In genomic region chr14:71361335-71361734, GRCh38 we compare ENCODE assay signal across 1 cellular context.
A peak's percentile ranks its signal among the peaks of the same experiment; 100 is the strongest.
TF ChIP-seq lines count a peak whose summit lies in the region.

No MANE protein-coding gene starts in this region.

TF ChIP-seq in K562, 482 proteins besides CTCF, POLR2A, EP300 and RAD21 (continued from another document and continues in another):
- TF ChIP-seq HNRNPLL (IDR thresholded peaks at IDR 0.05; ENCODE audit: low read depth, low read length, poor library complexity, severe bottlenecking) (no peak), RNF219 (CRISPR knock-in tag; IDR thresholded peaks at IDR 0.05) (no peak), CUX1 (CRISPR knock-in tag; IDR thresholded peaks at IDR 0.05) (no peak), ATF3 (IDR thresholded peaks at IDR 0.05) (peak; percentile 44; the same call in 1 of the 2 replicates), ATF3 (CRISPR knock-in tag; conservative IDR thresholded peaks at IDR 0.05) (no peak), ZBTB43 (CRISPR knock-in tag; IDR thresholded peaks at IDR 0.05) (no peak), BCL6 (CRISPR knock-in tag; IDR thresholded peaks at IDR 0.05) (no peak), STAT6 (CRISPR knock-in tag; IDR thresholded peaks at IDR 0.05) (no peak), CBFA2T3 (IDR thresholded peaks at IDR 0.05) (peak; percentile 85), CEBPG (CRISPR knock-in tag; IDR thresholded peaks at IDR 0.05) (no peak), CEBPG (tag; conservative IDR thresholded peaks at IDR 0.05 in 1 of 2, IDR thresholded peaks at IDR 0.05 in 1 of 2) (peak; percentile 50 to 65; a peak in 2 of 4 replicates), YBX1 (IDR thresholded peaks at IDR 0.05) (no peak), POLR2AphosphoS5 (IDR thresholded peaks at IDR 0.05; ENCODE audit: control insufficient read depth, insufficient read depth, low read depth, low read length) (peak; percentile 71; the same call in 1 of the 2 replicates), TRIM24 (IDR thresholded peaks at IDR 0.05) (peak; percentile 53 to 56; a peak in 2 of 4 replicates), SMAD1 (IDR thresholded peaks at IDR 0.05; ENCODE audit: low read depth, low read length, partially characterized antibody) (peak; percentile 79), ZMIZ1 (IDR thresholded peaks at IDR 0.05; ENCODE audit: low read depth in 2 of 2, low read length in 2 of 2) (peak in 1 of 2 experiments; percentile 50; a peak in 1 of 4 replicates), HDAC1 (IDR thresholded peaks at IDR 0.05) (no peak), PBX2 (CRISPR knock-in tag; IDR thresholded peaks at IDR 0.05; ENCODE audit: low read depth) (no peak), PBX2 (tag; conservative IDR thresholded peaks at IDR 0.05; ENCODE audit: low read depth) (no peak), ADNP (tag; IDR thresholded peaks at IDR 0.05) (no peak), XRCC3 (IDR thresholded peaks at IDR 0.05) (no peak), TOE1 (IDR thresholded peaks at IDR 0.05; ENCODE audit: borderline replicate concordance) (no peak), TOE1 (CRISPR knock-in tag; IDR thresholded peaks at IDR 0.05; ENCODE audit: borderline replicate concordance, low read depth) (no peak), CCNT2 (IDR thresholded peaks at IDR 0.05; ENCODE audit: borderline replicate concordance, extremely low read depth, insufficient read length, low read depth, low read length) (peak; percentile 44), ATF2 (CRISPR knock-in tag; IDR thresholded peaks at IDR 0.05) (no peak), ILF3 (IDR thresholded peaks at IDR 0.05; ENCODE audit: borderline replicate concordance) (no peak), HSF4 (CRISPR knock-in tag; IDR thresholded peaks at IDR 0.05; ENCODE audit: borderline replicate concordance) (no peak), ZBTB7A (IDR thresholded peaks at IDR 0.05; ENCODE audit: borderline replicate concordance, control insufficient read depth, low read depth, low read length) (no peak), MLLT1 (IDR thresholded peaks at IDR 0.05) (no peak), SMARCE1 (IDR thresholded peaks at IDR 0.05) (peak; percentile 69), NKRF (IDR thresholded peaks at IDR 0.05; ENCODE audit: borderline replicate concordance) (no peak)
